ENCODE assay signal across 1 cellular context in the genomic region with DNA sequence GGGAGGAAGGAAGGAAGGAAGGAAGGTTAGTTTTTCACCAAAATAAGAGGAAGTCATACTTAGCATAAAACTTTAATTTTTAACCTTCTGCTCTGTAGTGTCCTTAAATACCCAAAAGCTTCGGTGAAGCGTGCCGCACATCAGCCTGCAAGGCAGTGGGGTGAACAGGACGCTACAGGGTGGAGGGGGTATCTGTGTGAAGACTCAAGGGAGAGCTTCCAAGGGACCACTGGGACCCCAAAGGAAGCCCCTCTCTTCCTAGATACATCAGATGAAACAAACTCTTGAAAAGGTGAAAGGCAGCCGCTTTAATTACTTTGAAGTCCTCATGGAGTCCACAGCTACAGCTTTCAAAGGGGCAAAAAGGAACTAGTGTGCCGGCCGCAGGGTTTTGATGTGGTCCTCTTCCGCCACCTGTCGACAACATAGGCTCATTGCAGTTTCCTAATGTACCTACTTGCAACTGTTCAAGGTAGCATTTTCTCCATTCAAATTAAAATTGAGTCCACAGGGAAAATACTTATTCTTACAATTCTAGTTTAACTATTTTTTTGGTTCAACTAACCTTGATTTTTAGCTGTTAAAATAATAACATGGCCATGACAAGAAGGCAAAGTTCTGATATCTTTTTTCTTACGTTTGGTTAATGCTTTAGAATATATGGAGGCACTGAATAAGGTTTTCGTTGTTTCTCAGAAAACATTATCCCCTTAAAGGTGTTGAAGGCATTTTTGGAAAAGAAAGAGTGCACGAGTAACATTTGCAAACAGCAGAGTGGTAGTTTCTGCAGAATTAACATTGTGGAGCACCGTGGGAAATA.
TF ChIP-seq lines count a peak whose summit lies in the region.

No MANE protein-coding gene starts in this region.

TF ChIP-seq in HEK293, 187 proteins besides CTCF, POLR2A, EP300 and RAD21 (continued from another document):
- TF ChIP-seq, protein P1, sequence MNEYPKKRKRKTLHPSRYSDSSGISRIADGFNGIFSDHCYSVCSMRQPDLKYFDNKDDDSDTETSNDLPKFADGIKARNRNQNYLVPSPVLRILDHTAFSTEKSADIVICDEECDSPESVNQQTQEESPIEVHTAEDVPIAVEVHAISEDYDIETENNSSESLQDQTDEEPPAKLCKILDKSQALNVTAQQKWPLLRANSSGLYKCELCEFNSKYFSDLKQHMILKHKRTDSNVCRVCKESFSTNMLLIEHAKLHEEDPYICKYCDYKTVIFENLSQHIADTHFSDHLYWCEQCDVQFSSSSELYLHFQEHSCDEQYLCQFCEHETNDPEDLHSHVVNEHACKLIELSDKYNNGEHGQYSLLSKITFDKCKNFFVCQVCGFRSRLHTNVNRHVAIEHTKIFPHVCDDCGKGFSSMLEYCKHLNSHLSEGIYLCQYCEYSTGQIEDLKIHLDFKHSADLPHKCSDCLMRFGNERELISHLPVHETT (tag by site-specific recombination; IDR thresholded peaks at IDR 0.05), result peak; percentile 32; the same call in 1 of the 2 replicates
- no peak for TF ChIP-seq ZNF292 (tag by site-specific recombination; IDR thresholded peaks at IDR 0.05; ENCODE audit: borderline replicate concordance, low read depth)
- TF ChIP-seq ZNF544 (tag by site-specific recombination; IDR thresholded peaks at IDR 0.05), result no peak
- TF ChIP-seq ZFP3 (tag by site-specific recombination; IDR thresholded peaks at IDR 0.05; ENCODE audit: low read depth), result no peak
- peak; percentile 93 for TF ChIP-seq ZNF654 (tag by site-specific recombination; IDR thresholded peaks at IDR 0.05; ENCODE audit: low read depth)
- TF ChIP-seq ZNF777 (tag by site-specific recombination; IDR thresholded peaks at IDR 0.05; ENCODE audit: borderline replicate concordance), result no peak
- TF ChIP-seq ZNF645 (tag by site-specific recombination; IDR thresholded peaks at IDR 0.05), result no peak
- TF ChIP-seq ZNF341 (tag by site-specific recombination; IDR thresholded peaks at IDR 0.05; ENCODE audit: low read depth), result no peak
